ENCODE assay signal across 5 cellular contexts in the genomic region with DNA sequence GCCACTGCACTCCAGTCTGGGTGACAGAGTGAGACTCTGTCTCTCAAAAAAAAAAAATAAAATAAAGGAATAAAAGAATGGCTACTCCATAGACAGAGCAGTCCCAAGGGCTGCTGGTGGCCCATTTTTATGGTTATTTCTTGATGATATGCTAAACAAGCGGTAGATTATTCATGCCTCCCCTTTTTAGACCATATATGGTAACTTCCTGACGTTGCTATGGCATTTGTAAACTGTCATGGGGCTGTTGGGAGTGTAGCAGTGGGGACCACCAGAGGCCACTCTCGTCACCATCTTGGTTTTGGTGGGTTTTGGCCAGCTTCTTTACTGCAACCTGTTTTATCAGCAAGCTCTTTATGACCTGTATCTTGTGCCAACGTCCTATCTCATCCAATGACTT. TPM values are rescaled to one million over a fixed set of nuclear protein-coding genes. Genes with fewer than 3 reads are reported as not detected.
"Had no signal": no experiment of that assay in that cellular context is flagged by ENCODE, and none has a peak within 500 bp of the region (broad histone marks: within the 10 kb centered on the region; RNA-seq: fewer than 3 reads in every experiment).

No MANE protein-coding gene starts in this region.

RNA-seq across cellular contexts. Expression of a gene that starts 24.4 kb away (rescaled TPM):
- total RNA-seq: HT-29, LHCN-M2, NCI-H460, Right ventricle myocardium superior, SJSA1 had no signal

RNA-seq across cellular contexts. Expression of a gene that starts 52.4 kb away (rescaled TPM):
- total RNA-seq: HT-29, LHCN-M2, NCI-H460, Right ventricle myocardium superior, SJSA1 had no signal

RNA-seq across cellular contexts. Expression of a gene that starts 58.0 kb away (rescaled TPM):
- total RNA-seq: HT-29, LHCN-M2, NCI-H460, Right ventricle myocardium superior, SJSA1 had no signal
